ENCODE assay signal across 21 cellular contexts in the genomic region with DNA sequence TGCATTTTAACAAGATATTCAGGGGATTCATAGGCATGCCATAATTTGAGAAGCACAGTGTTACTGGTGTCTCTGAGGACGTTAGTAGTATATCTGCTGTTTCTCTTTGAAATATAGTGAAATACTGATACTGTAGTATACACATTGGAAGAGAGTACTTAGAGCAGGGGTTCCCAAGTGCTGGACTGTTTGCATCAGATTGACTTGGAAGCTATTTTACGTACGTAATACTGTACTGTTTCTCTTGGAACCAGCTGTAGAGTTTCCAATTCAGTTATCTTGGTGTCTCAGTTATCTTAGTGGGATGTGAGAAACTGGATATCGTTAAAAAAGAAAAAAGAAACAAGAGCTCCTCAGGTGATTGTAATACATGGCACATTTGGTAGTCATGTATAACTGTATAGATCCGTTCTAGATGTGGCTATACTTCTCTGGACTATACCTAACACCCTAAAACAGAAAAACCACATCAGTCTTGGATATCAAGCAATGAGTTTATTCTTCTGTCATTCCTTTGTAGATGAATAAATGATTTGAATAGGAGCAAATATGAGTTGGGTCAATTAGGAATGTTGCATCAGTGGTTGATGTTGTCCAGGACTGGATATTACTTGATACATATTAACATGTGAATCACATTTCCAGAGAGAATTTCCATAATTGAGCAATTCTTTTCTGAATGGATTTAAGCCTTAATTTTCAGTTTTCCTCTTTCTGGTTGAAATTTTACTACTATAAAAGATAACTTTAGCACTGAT. TPM values are rescaled to one million over a fixed set of nuclear protein-coding genes. Genes with fewer than 3 reads are reported as not detected.
DNase-seq lines count a peak whose midpoint lies in the region; ATAC-seq, FAIRE-seq and TF ChIP-seq lines count a peak whose summit lies in the region.
"Had no signal": no experiment of that assay in that cellular context is flagged by ENCODE, and none has a peak within 500 bp of the region (broad histone marks: within the 10 kb centered on the region; RNA-seq: fewer than 3 reads in every experiment).

No MANE protein-coding gene starts in this region.

- no peak for TF ChIP-seq CTCF in cardiac fibroblast (IDR thresholded peaks at IDR 0.05; ENCODE audit: low read depth, low read length)
- no peak for TF ChIP-seq CTCF in fibroblast of the aortic adventitia (IDR thresholded peaks at IDR 0.05; ENCODE audit: insufficient read depth, low read length)
- no peak for TF ChIP-seq CTCF in gastrocnemius medialis (IDR thresholded peaks at IDR 0.05 in 4 of 5, conservative IDR thresholded peaks at IDR 0.05 in 1 of 5)
- no peak for TF ChIP-seq CTCF in smooth muscle cell (IDR thresholded peaks at IDR 0.05; ENCODE audit: borderline replicate concordance, insufficient read depth, poor library complexity, severe bottlenecking)

- no peak for TF ChIP-seq POLR2A in gastrocnemius medialis (IDR thresholded peaks at IDR 0.05)

- H3K36me3 ChIP-seq in gastrocnemius medialis (peaks cover 0 to 14% of the 10 kb centered on the region in 2 donors), smooth muscle cell (ENCODE audit: low read depth) (peaks cover 32% of the 10 kb centered on the region)

- ATAC-seq in gastrocnemius medialis (peak; percentile 20 to 35), esophagus mucosa (no peak), HG02938 (IDR thresholded peaks at IDR 0.05; ENCODE audit: unreplicated experiment) (no peak)
- ATAC-seq: A549, Right ventricle myocardium inferior had no signal

- WGBS in smooth muscle cell (ENCODE audit: low lambda C conversion rate): 96% methylated on average over 5 of the region's 5 CpGs

- no peak overlapping the region for H3K9ac ChIP-seq in smooth muscle cell (ENCODE audit: low read depth)
- H3K9ac ChIP-seq: GM23248 had no signal

- FAIRE-seq in GM19239 (lab: Jason Lieb, UNC): peak; percentile 56
- FAIRE-seq: A549, D721Med had no signal

- peaks cover 13% of the 10 kb centered on the region for H3F3A ChIP-seq in smooth muscle cell (ENCODE audit: low read depth)

- H3K9me3 ChIP-seq in gastrocnemius medialis (no peaks in the 10 kb centered on the region), smooth muscle cell (replicated peaks; ENCODE audit: low read depth) (no peaks in the 10 kb centered on the region)
- H3K9me3 ChIP-seq: A549, BE2C, HAP-1 had no signal

- in situ Hi-C loops in gastrocnemius medialis (cut with MboI; ENCODE audit: low sequenced_read_pairs in 4 of 4): loop anchor here in 2 of 4 donors (25.0 kb wide), 3 partner anchors 336 to 961 kb away; partner anchors contain the start of gene SLC12A2 (in 2 of the 2)

- no peak overlapping the region for H2AFZ ChIP-seq in smooth muscle cell (ENCODE audit: low read depth)
- H2AFZ ChIP-seq: GM23248 had no signal

- intact Hi-C loops in gastrocnemius medialis (cut with DNase I; ENCODE audit: low total_unique reads): no loop called here

- H3K27ac ChIP-seq in gastrocnemius medialis: peak overlapping the region; percentile 72 to 80 (median 76)
- H3K27ac ChIP-seq in smooth muscle cell (ENCODE audit: low read depth): no peak overlapping the region
- H3K27ac ChIP-seq: A549, GM23248 had no signal

- DNase-seq in GM19239 (ENCODE audit: insufficient read length, low spot score) (no peak), cardiac fibroblast (ENCODE audit: low read depth in 2 of 2) (peak; percentile 11 to 49), fibroblast of the aortic adventitia (ENCODE audit: low read depth) (peak; percentile 45), gastrocnemius medialis (no peak), smooth muscle cell (lab: John Stamatoyannopoulos, UW; ENCODE audit: unreplicated experiment) (no peak)
- DNase-seq in activated CD4-positive, alpha-beta T cell treated with anti-CD3 and anti-CD28 coated beads, Interleukin-2, amount 50 U/mL, for 1 hour: no peak
- DNase-seq: BE2C, DMS79, GM23248, MM.1S, NCI-H1048, NCI-H1417 treated with DMSO at 0.1 percent for 48 hours, NCI-H187, NCI-H446, NCI-H526 treated with DMSO at 0.1 percent for 48 hours had no signal

- H3K4me2 ChIP-seq in smooth muscle cell: no peak overlapping the region
- H3K4me2 ChIP-seq: A549 had no signal

- H3K4me3 ChIP-seq in cardiac fibroblast (replicated peaks in 1 of 2; ENCODE audit: low read depth in 2 of 2, low read length in 2 of 2) (no peak overlapping the region), fibroblast of the aortic adventitia (ENCODE audit: low read depth, low read length) (no peak overlapping the region), gastrocnemius medialis (peak overlapping the region in 1 of 4 donors; percentile 8), smooth muscle cell (no peak overlapping the region)
- H3K4me3 ChIP-seq: A549, GM23248, HAP-1 had no signal

- peaks cover 21% of the 10 kb centered on the region for H3K79me2 ChIP-seq in smooth muscle cell (ENCODE audit: low read depth)

- peaks cover 38 to 39% of the 10 kb centered on the region in 2 donors for H3K4me1 ChIP-seq in gastrocnemius medialis
- H3K4me1 ChIP-seq in smooth muscle cell (ENCODE audit: low read depth): no peaks in the 10 kb centered on the region
- H3K4me1 ChIP-seq: A549 had no signal

- H4K20me1 ChIP-seq in smooth muscle cell (ENCODE audit: low read depth): peaks cover 82% of the 10 kb centered on the region

- H3K27me3 ChIP-seq in gastrocnemius medialis (no peaks in the 10 kb centered on the region), smooth muscle cell (ENCODE audit: low read depth) (no peaks in the 10 kb centered on the region)
- H3K27me3 ChIP-seq: BE2C had no signal

RNA-seq across cellular contexts. Expression of gene PRRC1, which starts 33.4 kb away (rescaled TPM):
- 49.2 and 79.5 TPM in 2 replicates for total RNA-seq in fibroblast of the aortic adventitia (ENCODE audit: low replicate concordance)
- 10 to 100 TPM in 2 of 4 donors, 1 to 10 TPM in 2; 9.7 to 17.8 (median 10.3) TPM for total RNA-seq in gastrocnemius medialis
- 159 and 174 TPM in 2 replicates for total RNA-seq in smooth muscle cell
- 74.4 and 80.5 TPM in 2 replicates for polyA plus RNA-seq in smooth muscle cell
- total RNA-seq in esophagus mucosa: 31.2 TPM

Comparison
In these comparisons a context has a peak if more than half of its experiments do, and no peak if none do; other contexts are left out.
1. DNase-seq: peak in cardiac fibroblast (2 of 2) and fibroblast of the aortic adventitia (single experiment); none in GM19239 (single experiment), gastrocnemius medialis (0 of 2), smooth muscle cell (single experiment) and activated CD4-positive, alpha-beta T cell treated with anti-CD3 and anti-CD28 coated beads, Interleukin-2, amount 50 U/mL, for 1 hour (single experiment).
2. ATAC-seq: peak in gastrocnemius medialis (2 of 2); none in esophagus mucosa (single experiment) and HG02938 (single experiment).